Comparison of ENCODE assay signal across 8 cellular contexts in the genomic region with DNA sequence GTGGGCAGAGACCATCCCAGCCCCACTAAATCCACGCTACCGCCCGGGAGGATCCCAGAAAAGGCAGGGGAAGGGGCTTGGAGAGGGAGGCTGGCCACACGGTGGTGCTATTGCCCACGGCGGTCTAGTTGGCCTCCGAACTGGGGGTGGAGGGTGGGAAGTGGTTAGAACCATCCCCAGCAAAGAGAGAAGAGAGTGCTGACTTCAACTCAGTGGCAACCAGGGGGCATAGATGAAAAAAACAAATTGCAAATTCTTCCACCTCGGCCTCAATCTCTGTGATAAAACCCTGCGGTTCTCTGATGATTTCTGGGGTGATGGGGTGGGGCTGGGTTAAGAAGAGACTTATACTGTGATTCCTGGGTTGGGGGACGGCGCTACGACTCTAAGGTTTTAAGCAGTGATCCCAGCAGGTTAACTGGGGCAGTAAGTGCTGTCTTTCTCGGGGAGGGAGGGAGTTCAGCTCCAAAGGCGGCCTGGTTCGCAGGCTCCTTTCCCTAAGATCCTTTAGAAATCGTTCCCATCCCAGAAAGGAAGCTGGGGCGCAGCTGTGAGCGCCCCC.
A peak's percentile ranks its signal among the peaks of the same experiment; 100 is the strongest.
DNase-seq lines count a peak whose midpoint lies in the region; ATAC-seq and TF ChIP-seq lines count a peak whose summit lies in the region.

No MANE protein-coding gene starts in this region.

- peak overlapping the region; percentile 96 for H2AFZ ChIP-seq in ACC112 (ENCODE audit: low read length, unreplicated experiment)

- 0 out of 2 replicates have a peak, but pooled peaks cover 4% of the 10 kb centered on the region for H3K27me3 ChIP-seq in ACC112 (ENCODE audit: insufficient read depth, low read length)

- no peaks in the 10 kb centered on the region for H3K79me2 ChIP-seq in ACC112 (ENCODE audit: control insufficient read depth, insufficient read depth, low read length, unreplicated experiment)

- DNase-seq in KG1 (lab: John Stamatoyannopoulos, UW) (peak; percentile 36), RWPE1 (ENCODE audit: low spot score) (peak; percentile 76), fibroblast of pulmonary artery (ENCODE audit: low read depth) (peak; percentile 94)
- DNase-seq in activated effector memory CD4-positive, alpha-beta T cell treated with Interleukin-2 at 50 U/mL for 16 hours = peak; percentile 74
- peak; percentile 72 to 93 (median 82) for DNase-seq in naive thymus-derived CD8-positive, alpha-beta T cell
- peak; percentile 50 to 79 for DNase-seq in stimulated activated CD8-positive, alpha-beta memory T cell treated with anti-CD3 and anti-CD28 coated beads, Interleukin-7, amount 100 ng/mL, for 48 hours (ENCODE audit: extremely low read depth in 1 of 2, low read depth in 1 of 2)

- H3K27ac Mint-ChIP-seq in naive thymus-derived CD8-positive, alpha-beta T cell = peak overlapping the region; percentile 7 to 95 (median 90)

- H3K27me3 Mint-ChIP-seq in naive thymus-derived CD8-positive, alpha-beta T cell = no peaks in the 10 kb centered on the region

- H3K4me3 Mint-ChIP-seq in naive thymus-derived CD8-positive, alpha-beta T cell = peak overlapping the region; percentile 73 to 92 (median 85)

- POLR2A ChIA-PET in RWPE1 (lab: Yijun Ruan, JAX; ENCODE audit: low non-redundant PET) = no interaction called here
- POLR2A ChIA-PET in naive thymus-derived CD8-positive, alpha-beta T cell (lab: Charles Lee) = interaction anchor here (0.7 to 2.9 kb wide), 20 partner anchors 10 to 1347 kb away, joined by 3 to 42 read pairs (median 8); a partner anchor contains a TSS

- CTCF ChIA-PET in RWPE1 (lab: Yijun Ruan, JAX) = interaction anchor here (0.6 to 1.0 kb wide), 7 partner anchors 10 to 1478 kb away, joined by 3 to 4 read pairs (median 3); no protein-coding TSS in a partner anchor

- ATAC-seq in GM18907 (IDR thresholded peaks at IDR 0.05; ENCODE audit: unreplicated experiment) = peak; percentile 41
- ATAC-seq in naive thymus-derived CD8-positive, alpha-beta T cell = peak; percentile 84 to 90

- TF ChIP-seq CTCF in RWPE1 (conservative IDR thresholded peaks at IDR 0.05; ENCODE audit: low read depth) (peak; percentile 88), fibroblast of pulmonary artery (IDR thresholded peaks at IDR 0.05; ENCODE audit: low read length, missing control alignments) (peak; percentile 92)

- no peaks in the 10 kb centered on the region for H3K36me3 ChIP-seq in ACC112 (ENCODE audit: insufficient read depth, low read length)

- no peaks in the 10 kb centered on the region for H3K9me3 Mint-ChIP-seq in naive thymus-derived CD8-positive, alpha-beta T cell

- no peak overlapping the region for H3K27ac ChIP-seq in ACC112 (ENCODE audit: low read depth, low read length)
- no peak overlapping the region for H3K27ac ChIP-seq in RWPE1

- no peaks in the 10 kb centered on the region for H3K36me3 Mint-ChIP-seq in naive thymus-derived CD8-positive, alpha-beta T cell

- H3K4me1 ChIP-seq in ACC112 (ENCODE audit: control insufficient read depth, insufficient read depth, low read length, unreplicated experiment) = peaks cover 40% of the 10 kb centered on the region

- H3K4me3 ChIP-seq in ACC112 (ENCODE audit: low read depth, low read length) (peak overlapping the region; percentile 91), fibroblast of pulmonary artery (replicated peaks; ENCODE audit: low read depth, low read length) (peak overlapping the region; percentile 16)

- peaks cover 9 to 20% (median 16%) of the 10 kb centered on the region in 4 donors for H3K4me1 Mint-ChIP-seq in naive thymus-derived CD8-positive, alpha-beta T cell

Comparison
In these comparisons a context has a peak if more than half of its experiments do, and no peak if none do; other contexts are left out.
1. DNase-seq: peak in every context shown above with its lines; median percentile 94 in fibroblast of pulmonary artery; 82 in naive thymus-derived CD8-positive, alpha-beta T cell; 76 in RWPE1; 74 in activated effector memory CD4-positive, alpha-beta T cell treated with Interleukin-2 at 50 U/mL for 16 hours; 64 in stimulated activated CD8-positive, alpha-beta memory T cell treated with anti-CD3 and anti-CD28 coated beads, Interleukin-7, amount 100 ng/mL, for 48 hours; 36 in KG1.